In genomic region chr11:44671234-44671633, GRCh38 we compare ENCODE assay signal across 26 cellular contexts.
"Had no signal": no experiment of that assay in that cellular context is flagged by ENCODE, and none has a peak within 500 bp of the region (broad histone marks: within the 10 kb centered on the region; RNA-seq: fewer than 3 reads in every experiment).

No MANE protein-coding gene starts in this region.

- H3K27me3 ChIP-seq: adrenal gland, ascending aorta, gastrocnemius medialis, sigmoid colon had no signal

- H3K4me3 ChIP-seq: adrenal gland, ascending aorta, gastrocnemius medialis, mucosa of descending colon, sigmoid colon, smooth muscle cell, transverse colon had no signal

- H3K9me3 Mint-ChIP-seq: activated T-helper 2 cell treated with anti-CD3 and anti-CD28 coated beads, Interferon-gamma antibody, Interleukin-2, Interleukin-4, amounts not matched to agents 10 μg/mL and 5 μg/mL and 100 μg/mL, durations not matched to agents 14 hours and 24 hours and 36 hours had no signal

- H3K4me1 Mint-ChIP-seq: stimulated activated naive B cell treated with anti-CD40 and anti-IgM and Interleukin-4, amounts not matched to agents 10 μg/mL and 1 μg/mL and 100 μg/mL, for 72 hours had no signal

- H3K4me3 Mint-ChIP-seq: activated naive CD8-positive, alpha-beta T cell; activated T-cell treated with anti-CD3 and anti-CD28 coated beads, Interleukin-2, amount 50 U/mL, for 4 hours; stimulated activated naive B cell treated with anti-CD40 and anti-IgM and Interleukin-4, amounts not matched to agents 10 μg/mL and 1 μg/mL and 100 μg/mL, for 72 hours; T-helper 17 cell had no signal

- H3K27ac Mint-ChIP-seq: activated naive CD8-positive, alpha-beta T cell; activated T-helper 2 cell treated with anti-CD3 and anti-CD28 coated beads, Interferon-gamma antibody, Interleukin-2, Interleukin-4, amounts not matched to agents 10 μg/mL and 5 μg/mL and 100 μg/mL, durations not matched to agents 14 hours and 24 hours and 36 hours; stimulated activated naive B cell treated with anti-CD40 and anti-IgM and Interleukin-4, amounts not matched to agents 10 μg/mL and 1 μg/mL and 100 μg/mL, for 72 hours; T-helper 17 cell had no signal

- H3K27me3 Mint-ChIP-seq: activated naive CD8-positive, alpha-beta T cell; T-helper 17 cell had no signal

- H3K36me3 Mint-ChIP-seq: activated naive CD8-positive, alpha-beta T cell had no signal

- H3K4me1 ChIP-seq: adrenal gland, ascending aorta, gastrocnemius medialis, sigmoid colon, transverse colon had no signal

- DNase-seq: activated CD4-positive, alpha-beta T cell treated with anti-CD3 and anti-CD28 coated beads for 4 hours; activated CD4-positive, alpha-beta T cell treated with anti-CD3 and anti-CD28 coated beads, Interleukin-2, amount 50 U/mL, for 48 hours; activated CD4-positive, CD25-positive, alpha-beta regulatory T cell; activated CD8-positive, alpha-beta memory T cell treated with anti-CD3 and anti-CD28 coated beads, Interleukin-2, amount 50 U/mL, for 48 hours; activated naive CD4-positive, alpha-beta T cell; activated T-cell treated with anti-CD3 and anti-CD28 coated beads, Interleukin-2, amount 50 U/mL, for 4 hours; adrenal gland; brain microvascular endothelial cell; central memory CD4-positive, alpha-beta T cell; effector memory CD4-positive, alpha-beta T cell; gastrocnemius medialis; hypothalamus; islet precursor cell; left colon; mesenchymal stem cell; mucosa of descending colon; posterior cingulate gyrus; sigmoid colon; stimulated activated CD4-positive, alpha-beta T cell treated with anti-CD3 and anti-CD28 coated beads, Interleukin-15, amount 100 ng/mL, for 24 hours; stimulated activated naive B cell treated with anti-CD40 and anti-IgM and Interleukin-4, amounts not matched to agents 10 μg/mL and 1 μg/mL and 100 μg/mL, for 72 hours; T-helper 17 cell; transverse colon had no signal

- H3K36me3 ChIP-seq: adrenal gland, ascending aorta, brain microvascular endothelial cell, gastrocnemius medialis, sigmoid colon, transverse colon had no signal

- H3K9me3 ChIP-seq: adrenal gland, ascending aorta, gastrocnemius medialis, mucosa of descending colon, sigmoid colon, transverse colon had no signal

- H3K27ac ChIP-seq: adrenal gland, ascending aorta, brain microvascular endothelial cell, gastrocnemius medialis, sigmoid colon, transverse colon had no signal
